14 cellular contexts compared by ENCODE assay signal in genomic region chr3:172676208-172676920, GRCh38. TPM values are rescaled to one million over a fixed set of nuclear protein-coding genes. Genes with fewer than 3 reads are reported as not detected.
DNase-seq lines count a peak whose midpoint lies in the region; ATAC-seq and TF ChIP-seq lines count a peak whose summit lies in the region.
"Had no signal": no experiment of that assay in that cellular context is flagged by ENCODE, and none has a peak within 500 bp of the region (broad histone marks: within the 10 kb centered on the region; RNA-seq: fewer than 3 reads in every experiment).

No MANE protein-coding gene starts in this region.

- H3K4me3 ChIP-seq in HUES6 (ENCODE audit: low read depth, low read length) (0 out of 2 replicates have a peak overlapping the region, but pooled peaks have one; percentile 11), adipocyte (ENCODE audit: low read length) (no peak overlapping the region), cardiac muscle cell (no peak overlapping the region), gastrocnemius medialis (no peak overlapping the region)
- H3K4me3 ChIP-seq: BLaER1, pancreas had no signal

- H3K36me3 ChIP-seq in HUES6 (ENCODE audit: control insufficient read depth, insufficient read depth, low read length) (no peaks in the 10 kb centered on the region), adipocyte (ENCODE audit: control insufficient read depth, insufficient read depth, low read length, severe bottlenecking) (no peaks in the 10 kb centered on the region), cardiac muscle cell (no peaks in the 10 kb centered on the region), gastrocnemius medialis (no peaks in the 10 kb centered on the region)
- H3K36me3 ChIP-seq: BLaER1, pancreas had no signal

- intact Hi-C loops in gastrocnemius medialis (cut with DNase I; ENCODE audit: low total_unique reads): no loop called here

- in situ Hi-C loops in gastrocnemius medialis (cut with MboI; ENCODE audit: low sequenced_read_pairs in 4 of 4): loop anchor here in 1 of 4 donors (5.0 kb wide), 1 partner anchor 36 kb away; the partner anchor contains the start of gene NCEH1

- ATAC-seq in gastrocnemius medialis (peak; percentile 26 to 46), HG03460 (IDR thresholded peaks at IDR 0.05; ENCODE audit: unreplicated experiment) (no peak)
- ATAC-seq in activated naive CD4-positive, alpha-beta T cell treated with anti-CD3 and anti-CD28 coated beads, Interleukin-2, amount 50 U/mL, for 72 hours: no peak

- H3K4me1 ChIP-seq in HUES6 (ENCODE audit: control insufficient read depth, insufficient read depth, low read length) (peaks cover 45% of the 10 kb centered on the region), adipocyte (ENCODE audit: control insufficient read depth, insufficient read depth, low read length) (peaks cover 15% of the 10 kb centered on the region), cardiac muscle cell (ENCODE audit: low read depth) (peaks cover 20% of the 10 kb centered on the region), gastrocnemius medialis (peaks cover 19 to 20% of the 10 kb centered on the region in 2 donors)
- H3K4me1 ChIP-seq: pancreas had no signal

- no peak for TF ChIP-seq CTCF in cardiac muscle cell (IDR thresholded peaks at IDR 0.05; ENCODE audit: low read depth, low read length)
- no peak for TF ChIP-seq CTCF in gastrocnemius medialis (IDR thresholded peaks at IDR 0.05 in 4 of 5, conservative IDR thresholded peaks at IDR 0.05 in 1 of 5)

- TF ChIP-seq POLR2A in gastrocnemius medialis (IDR thresholded peaks at IDR 0.05): no peak

- H3K9me3 ChIP-seq in HUES6 (ENCODE audit: control insufficient read depth, insufficient read depth, low read depth, low read length) (no peaks in the 10 kb centered on the region), adipocyte (ENCODE audit: control insufficient read depth, low read length) (no peaks in the 10 kb centered on the region), cardiac muscle cell (ENCODE audit: low read depth) (no peaks in the 10 kb centered on the region), gastrocnemius medialis (no peaks in the 10 kb centered on the region)
- H3K9me3 ChIP-seq: pancreas had no signal

- no peak overlapping the region for H3K27ac Mint-ChIP-seq in activated naive CD4-positive, alpha-beta T cell treated with anti-CD3 and anti-CD28 coated beads, Interleukin-2, amount 50 U/mL, for 72 hours
- H3K27ac Mint-ChIP-seq: T-helper 1 cell treated with Interleukin-12 subunit alpha and Interleukin-12 subunit beta and Interleukin-4 antibody, amounts not matched to agents 30 μg/mL and 1 μg/mL, for 36 hours; type B pancreatic cell had no signal

- H3K9ac ChIP-seq in HUES6 (ENCODE audit: low read length): peak overlapping the region; percentile 54
- peak overlapping the region; percentile 7 for H3K9ac ChIP-seq in adipocyte (ENCODE audit: low read length)
- H3K9ac ChIP-seq: BLaER1 had no signal

- H3K36me3 Mint-ChIP-seq in activated naive CD4-positive, alpha-beta T cell treated with anti-CD3 and anti-CD28 coated beads, Interleukin-2, amount 50 U/mL, for 72 hours: peaks cover 0 to 6% of the 10 kb centered on the region in 2 donors
- H3K36me3 Mint-ChIP-seq: type B pancreatic cell had no signal

- no peaks in the 10 kb centered on the region for H3K9me3 Mint-ChIP-seq in activated naive CD4-positive, alpha-beta T cell treated with anti-CD3 and anti-CD28 coated beads, Interleukin-2, amount 50 U/mL, for 72 hours
- H3K9me3 Mint-ChIP-seq: T-helper 1 cell treated with Interleukin-12 subunit alpha and Interleukin-12 subunit beta and Interleukin-4 antibody, amounts not matched to agents 30 μg/mL and 1 μg/mL, for 36 hours; type B pancreatic cell had no signal

- H3K27ac ChIP-seq in HUES6 (ENCODE audit: low read depth, low read length) (peak overlapping the region; percentile 65; the same call in 1 of the 2 replicates), cardiac muscle cell (peak overlapping the region; percentile 82), gastrocnemius medialis (peak overlapping the region; percentile 56 to 74 (median 64))
- H3K27ac ChIP-seq: BLaER1, pancreas had no signal

- DNase-seq in adipocyte (ENCODE audit: low read depth) (no peak), cardiac muscle cell (ENCODE audit: low read depth in 1 of 2, low spot score in 1 of 2) (no peak), gastrocnemius medialis (no peak), UCSD-AML1 (lab: John Stamatoyannopoulos, UW; ENCODE audit: unreplicated experiment) (no peak), germinal center (ENCODE audit: low spot score) (no peak)
- DNase-seq in activated naive CD4-positive, alpha-beta T cell treated with anti-CD3 and anti-CD28 coated beads, Interleukin-2, amount 50 U/mL, for 72 hours (ENCODE audit: low spot score in 2 of 2): no peak
- DNase-seq: activated gamma-delta T cell treated with Interleukin-2 at 50 U/mL for 16 hours, DMS79 treated with DMSO at 0.1 percent for 48 hours, pancreas had no signal

- H3K27me3 ChIP-seq in HUES6 (ENCODE audit: control insufficient read depth, insufficient read depth, low read length) (no peaks in the 10 kb centered on the region), adipocyte (replicated peaks; ENCODE audit: control insufficient read depth, insufficient read depth, low read length) (no peaks in the 10 kb centered on the region), cardiac muscle cell (no peaks in the 10 kb centered on the region), gastrocnemius medialis (no peaks in the 10 kb centered on the region)
- H3K27me3 ChIP-seq: BLaER1, pancreas had no signal

RNA-seq across cellular contexts. Expression of gene NCEH1, which starts 34.5 kb away (rescaled TPM):
- total RNA-seq in cardiac muscle cell: 3.2 and 8.0 TPM in 2 replicates
- 3.2 and 7.5 TPM in 2 replicates for polyA plus RNA-seq in cardiac muscle cell
- total RNA-seq in gastrocnemius medialis: 10 to 100 TPM in 1 of 4 donors, 1 to 10 TPM in 3; 7.0 to 19.8 (median 8.2) TPM
- 1 to 10 TPM; 4.4 to 5.2 TPM for total RNA-seq in activated naive CD4-positive, alpha-beta T cell treated with anti-CD3 and anti-CD28 coated beads, Interleukin-2, amount 50 U/mL, for 72 hours

Comparison
In these comparisons a context has a peak if more than half of its experiments do, and no peak if none do; other contexts are left out.
1. ATAC-seq: peak in gastrocnemius medialis (2 of 2); none in HG03460 (single experiment) and activated naive CD4-positive, alpha-beta T cell treated with anti-CD3 and anti-CD28 coated beads, Interleukin-2, amount 50 U/mL, for 72 hours (0 of 2).
2. Peak in every context shown above with its lines, with median percentiles within 50 percentile points of each other: H3K27ac ChIP-seq.